Comparison of ENCODE assay signal across 1 cellular context in the genomic region with DNA sequence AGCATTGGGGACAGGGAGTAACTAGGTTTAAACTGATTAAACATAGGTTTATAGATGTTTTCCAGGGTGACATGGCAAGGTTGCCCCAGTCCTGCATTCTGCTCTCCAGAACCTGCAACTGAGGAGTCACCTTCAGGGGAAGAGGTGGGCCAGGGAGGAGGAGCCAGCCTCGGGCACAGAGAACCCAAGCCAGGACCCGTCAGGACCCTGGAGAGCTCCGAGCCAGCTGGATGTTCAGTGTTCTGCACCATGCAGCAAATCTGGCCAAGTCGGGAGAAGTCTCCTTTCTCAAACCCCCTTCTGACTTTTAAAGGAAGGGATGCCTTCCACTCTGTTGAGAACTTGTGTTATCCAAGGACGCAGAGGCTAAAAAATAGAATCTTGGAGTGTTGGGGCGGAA.
A peak's percentile ranks its signal among the peaks of the same experiment; 100 is the strongest.
TF ChIP-seq lines count a peak whose summit lies in the region.

No MANE protein-coding gene starts in this region.

TF ChIP-seq in GM23338, 12 proteins besides CTCF, POLR2A, EP300 and RAD21 (continued from another document):
- TF ChIP-seq, protein P1, sequence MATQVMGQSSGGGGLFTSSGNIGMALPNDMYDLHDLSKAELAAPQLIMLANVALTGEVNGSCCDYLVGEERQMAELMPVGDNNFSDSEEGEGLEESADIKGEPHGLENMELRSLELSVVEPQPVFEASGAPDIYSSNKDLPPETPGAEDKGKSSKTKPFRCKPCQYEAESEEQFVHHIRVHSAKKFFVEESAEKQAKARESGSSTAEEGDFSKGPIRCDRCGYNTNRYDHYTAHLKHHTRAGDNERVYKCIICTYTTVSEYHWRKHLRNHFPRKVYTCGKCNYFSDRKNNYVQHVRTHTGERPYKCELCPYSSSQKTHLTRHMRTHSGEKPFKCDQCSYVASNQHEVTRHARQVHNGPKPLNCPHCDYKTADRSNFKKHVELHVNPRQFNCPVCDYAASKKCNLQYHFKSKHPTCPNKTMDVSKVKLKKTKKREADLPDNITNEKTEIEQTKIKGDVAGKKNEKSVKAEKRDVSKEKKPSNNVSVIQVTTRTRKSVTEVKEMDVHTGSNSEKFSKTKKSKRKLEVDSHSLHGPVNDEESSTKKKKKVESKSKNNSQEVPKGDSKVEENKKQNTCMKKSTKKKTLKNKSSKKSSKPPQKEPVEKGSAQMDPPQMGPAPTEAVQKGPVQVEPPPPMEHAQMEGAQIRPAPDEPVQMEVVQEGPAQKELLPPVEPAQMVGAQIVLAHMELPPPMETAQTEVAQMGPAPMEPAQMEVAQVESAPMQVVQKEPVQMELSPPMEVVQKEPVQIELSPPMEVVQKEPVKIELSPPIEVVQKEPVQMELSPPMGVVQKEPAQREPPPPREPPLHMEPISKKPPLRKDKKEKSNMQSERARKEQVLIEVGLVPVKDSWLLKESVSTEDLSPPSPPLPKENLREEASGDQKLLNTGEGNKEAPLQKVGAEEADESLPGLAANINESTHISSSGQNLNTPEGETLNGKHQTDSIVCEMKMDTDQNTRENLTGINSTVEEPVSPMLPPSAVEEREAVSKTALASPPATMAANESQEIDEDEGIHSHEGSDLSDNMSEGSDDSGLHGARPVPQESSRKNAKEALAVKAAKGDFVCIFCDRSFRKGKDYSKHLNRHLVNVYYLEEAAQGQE (IDR thresholded peaks at IDR 0.05; ENCODE audit: unreplicated experiment) = peak; percentile 91
- no peak for TF ChIP-seq JUNB (IDR thresholded peaks at IDR 0.05; ENCODE audit: unreplicated experiment)
- TF ChIP-seq ZNF331 (CRISPR knock-in tag; IDR thresholded peaks at IDR 0.05; ENCODE audit: low read depth) = no peak
